ENCODE assay signal across 20 cellular contexts in the genomic region with DNA sequence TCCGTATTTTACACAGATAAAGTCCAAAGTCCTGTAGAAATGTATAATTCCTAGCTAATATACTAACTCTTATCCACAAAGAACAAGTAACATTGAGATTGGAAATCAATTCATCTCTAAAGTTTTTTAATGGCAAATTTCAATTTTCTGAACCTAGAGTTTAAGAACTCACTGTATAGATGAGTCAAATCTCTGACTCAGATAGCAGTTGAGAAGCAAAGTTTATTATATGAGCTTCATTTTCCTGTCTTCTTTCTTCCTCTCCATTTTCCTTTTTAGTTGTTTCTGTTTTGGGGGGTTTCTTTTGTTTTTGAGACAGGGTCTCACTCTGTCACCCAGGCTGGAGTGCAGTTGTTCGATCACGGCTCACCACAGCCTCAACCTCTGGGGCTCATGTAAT. TPM values are rescaled to one million over a fixed set of nuclear protein-coding genes. Genes with fewer than 3 reads are reported as not detected.
DNase-seq lines count a peak whose midpoint lies in the region; ATAC-seq and TF ChIP-seq lines count a peak whose summit lies in the region.
"Had no signal": no experiment of that assay in that cellular context is flagged by ENCODE, and none has a peak within 500 bp of the region (broad histone marks: within the 10 kb centered on the region; RNA-seq: fewer than 3 reads in every experiment).

No MANE protein-coding gene starts in this region.

- no peak overlapping the region for H3K9ac ChIP-seq in rectal smooth muscle tissue (ENCODE audit: low read length)

- H3K9me3 Mint-ChIP-seq in CD4-positive, alpha-beta T cell, result no peaks in the 10 kb centered on the region
- H3K9me3 Mint-ChIP-seq in HFFc6, result no peaks in the 10 kb centered on the region
- no peaks in the 10 kb centered on the region for H3K9me3 Mint-ChIP-seq in effector memory CD8-positive, alpha-beta T cell

- no peaks in the 10 kb centered on the region for H3K9me3 ChIP-seq in CD4-positive, alpha-beta T cell (ENCODE audit: control insufficient read depth, low read length)
- H3K9me3 ChIP-seq in testis, result no peaks in the 10 kb centered on the region
- H3K9me3 ChIP-seq: adrenal gland, left lung, prostate gland had no signal

- 78 to 84% methylated on average over 3 of the region's 3 CpGs for WGBS in testis, 2 donors

- H3K4me3 Mint-ChIP-seq in CD4-positive, alpha-beta T cell, result no peak overlapping the region
- H3K4me3 Mint-ChIP-seq in HFFc6, result peak overlapping the region; percentile 49; the same call in 1 of the 2 replicates
- no peak overlapping the region for H3K4me3 Mint-ChIP-seq in effector memory CD8-positive, alpha-beta T cell

- no peak for DNase-seq in CD4-positive, alpha-beta T cell
- DNase-seq in HFFc6, result no peak
- peak; percentile 8 to 38 for DNase-seq in foreskin fibroblast
- no peak for DNase-seq in effector memory CD8-positive, alpha-beta T cell
- DNase-seq in SHP77 (lab: John Stamatoyannopoulos, UW), result no peak
- DNase-seq in testis, result no peak
- DNase-seq: activated CD4-positive, alpha-beta T cell treated with anti-CD3 and anti-CD28 coated beads, Interleukin-2, amount 50 U/mL, for 4 hours; Calu3; left lung; MM.1S; NCI-H187 treated with DMSO at 0.1 percent for 48 hours; NCI-H446; NK-92 treated with Interleukin-12 subunit alpha and Interleukin-12 subunit beta, amount 100 ng/mL, for 24 hours; RPMI8226; stimulated activated CD4-positive, alpha-beta T cell treated with anti-CD3 and anti-CD28 coated beads, Interleukin-15, amount 100 ng/mL, for 24 hours; stimulated activated naive CD8-positive, alpha-beta T cell treated with anti-CD3 and anti-CD28 coated beads, Interleukin-15, Interleukin-2, amounts not matched to agents 100 U/mL and 50 U/mL, for 24 hours had no signal

- H3K27ac Mint-ChIP-seq in CD4-positive, alpha-beta T cell, result peak overlapping the region; percentile 94
- peak overlapping the region; percentile 75 for H3K27ac Mint-ChIP-seq in HFFc6
- peak overlapping the region in 1 of 2 donors; percentile 71 for H3K27ac Mint-ChIP-seq in effector memory CD8-positive, alpha-beta T cell

- no peak overlapping the region for H3K27ac ChIP-seq in CD4-positive, alpha-beta T cell (ENCODE audit: low read depth, low read length)
- H3K27ac ChIP-seq in rectal smooth muscle tissue (ENCODE audit: low read depth, low read length), result peak overlapping the region; percentile 95
- H3K27ac ChIP-seq in testis, result peak overlapping the region in 1 of 2 donors; percentile 46

- H3K36me3 ChIP-seq in rectal smooth muscle tissue (ENCODE audit: control insufficient read depth, insufficient read depth, low read length) (peaks cover 13% of the 10 kb centered on the region), testis (ENCODE audit: low read depth, missing control alignments) (no peaks in the 10 kb centered on the region)

- H3K27me3 Mint-ChIP-seq in CD4-positive, alpha-beta T cell, result no peaks in the 10 kb centered on the region
- no peaks in the 10 kb centered on the region; the same call in 1 of the 2 replicates for H3K27me3 Mint-ChIP-seq in HFFc6 (ENCODE audit: insufficient read depth)
- no peaks in the 10 kb centered on the region for H3K27me3 Mint-ChIP-seq in effector memory CD8-positive, alpha-beta T cell

- intact Hi-C loops in CD4-positive, alpha-beta T cell (cut with DNase I, micrococcal nuclease), result no loop called here
- intact Hi-C loops in testis (cut with DNase I; ENCODE audit: low total_unique reads), result no loop called here

- H3K4me1 Mint-ChIP-seq in CD4-positive, alpha-beta T cell (ENCODE audit: low read depth), result peaks cover 34% of the 10 kb centered on the region
- H3K4me1 Mint-ChIP-seq in HFFc6 (ENCODE audit: low read depth), result peaks cover 39% of the 10 kb centered on the region
- H3K4me1 Mint-ChIP-seq in effector memory CD8-positive, alpha-beta T cell (ENCODE audit: low read depth in 2 of 2), result no peaks in the 10 kb centered on the region

- CTCF ChIA-PET in CD4-positive, alpha-beta T cell (lab: Charles Lee), result interaction anchor here (0.6 kb wide), 1 partner anchor 1192 kb away, joined by 3 read pairs; no protein-coding TSS in a partner anchor

- TF ChIP-seq POLR2A in testis (IDR thresholded peaks at IDR 0.05), result no peak

- no peaks in the 10 kb centered on the region for H3K27me3 ChIP-seq in CD4-positive, alpha-beta T cell (ENCODE audit: control insufficient read depth, insufficient read depth, low read length)
- no peaks in the 10 kb centered on the region for H3K27me3 ChIP-seq in rectal smooth muscle tissue (ENCODE audit: control insufficient read depth, insufficient read depth, low read length)
- H3K27me3 ChIP-seq in testis, result no peaks in the 10 kb centered on the region
- H3K27me3 ChIP-seq: adrenal gland, left lung had no signal

- POLR2A ChIA-PET in CD4-positive, alpha-beta T cell (lab: Charles Lee), result interaction anchor here (3.5 kb wide), 1 partner anchor 48 kb away, joined by 31 read pairs; no protein-coding TSS in a partner anchor

- TF ChIP-seq CTCF in CD4-positive, alpha-beta T cell (IDR thresholded peaks at IDR 0.05), result no peak
- TF ChIP-seq CTCF in HFFc6 (IDR thresholded peaks at IDR 0.05), result no peak
- TF ChIP-seq CTCF in foreskin fibroblast (IDR thresholded peaks at IDR 0.05; ENCODE audit: low read depth, low read length), result no peak
- TF ChIP-seq CTCF in testis (IDR thresholded peaks at IDR 0.05), result no peak

- H3K36me3 Mint-ChIP-seq in CD4-positive, alpha-beta T cell (ENCODE audit: low read depth), result peaks cover 93% of the 10 kb centered on the region
- H3K36me3 Mint-ChIP-seq in HFFc6 (ENCODE audit: low read depth), result peaks cover 71% of the 10 kb centered on the region
- H3K36me3 Mint-ChIP-seq in effector memory CD8-positive, alpha-beta T cell (ENCODE audit: insufficient read depth), result peaks cover 85% of the 10 kb centered on the region

- no peak overlapping the region for H3K4me3 ChIP-seq in foreskin fibroblast (ENCODE audit: low read depth in 1 of 2, low read length in 2 of 2)
- no peak overlapping the region for H3K4me3 ChIP-seq in rectal smooth muscle tissue (ENCODE audit: low read length)
- H3K4me3 ChIP-seq in testis, result no peak overlapping the region
- H3K4me3 ChIP-seq: adrenal gland, left lung, prostate gland had no signal

- H3K4me1 ChIP-seq in rectal smooth muscle tissue (ENCODE audit: control insufficient read depth, insufficient read depth, low read length) (peaks cover 56% of the 10 kb centered on the region), testis (peaks cover 31% of the 10 kb centered on the region)

- ATAC-seq in CD4-positive, alpha-beta T cell (ENCODE audit: poor library complexity), result no peak
- no peak for ATAC-seq in effector memory CD8-positive, alpha-beta T cell (replicated peaks)
- no peak for ATAC-seq in HG03520 (IDR thresholded peaks at IDR 0.05; ENCODE audit: unreplicated experiment)
- ATAC-seq: stimulated activated naive CD8-positive, alpha-beta T cell treated with anti-CD3 and anti-CD28 coated beads, Interleukin-15, Interleukin-2, amounts not matched to agents 100 U/mL and 50 U/mL, for 24 hours had no signal

RNA-seq across cellular contexts. Expression of a gene that starts 51.6 kb away (rescaled TPM):
- 10 to 100 TPM; 31.2 to 32.6 TPM for total RNA-seq in CD4-positive, alpha-beta T cell
- 100 to 1,000 TPM in 4 of 6 experiments, 10 to 100 TPM in 2; 88.6 to 126 (median 105) TPM for total RNA-seq in HFFc6 (2021; fragmentation: NEBNext Ultra II Directional; extraction: Animal tissue kit (Norgen Biotek cat#: 25700))
- total RNA-seq in testis, result 100 to 1,000 TPM; 120 to 160 TPM
- 50.3 TPM for polyA plus RNA-seq in testis (ENCODE audit: insufficient read depth, low read depth, low replicate concordance)

Comparison
In these comparisons a context has a peak if more than half of its experiments do, and no peak if none do; other contexts are left out.
1. DNase-seq: peak in foreskin fibroblast (2 of 2); none in CD4-positive, alpha-beta T cell (0 of 10), HFFc6 (single experiment), effector memory CD8-positive, alpha-beta T cell (0 of 3), SHP77 (0 of 2) and testis (single experiment).